Comparison of ENCODE assay signal across 5 cellular contexts in genomic region chr14:77198576-77198975, GRCh38. TPM values are rescaled to one million over a fixed set of nuclear protein-coding genes. Genes with fewer than 3 reads are reported as not detected.
"Had no signal": no experiment of that assay in that cellular context is flagged by ENCODE, and none has a peak within 500 bp of the region (broad histone marks: within the 10 kb centered on the region; RNA-seq: fewer than 3 reads in every experiment).

No MANE protein-coding gene starts in this region.

- H3K9me3 Mint-ChIP-seq: GM23338, H9 had no signal

- H3K27ac Mint-ChIP-seq: GM23338 had no signal

- H3K4me3 ChIP-seq: GM23338 had no signal

- DNase-seq: H9, HCEC 1CT, IMR-90 had no signal

- H3K4me2 ChIP-seq: GM23338 had no signal

- H3K4me3 Mint-ChIP-seq: GM23338, H9 had no signal

- H2AFZ ChIP-seq: GM23338 had no signal

RNA-seq across cellular contexts. Expression of gene ZDHHC22, which starts 57.0 kb away (rescaled TPM):
- total RNA-seq: HT-29, IMR-90 had no signal
